Comparison of ENCODE assay signal across 8 cellular contexts in genomic region chr17:57671546-57672204, GRCh38.
DNase-seq lines count a peak whose midpoint lies in the region; ATAC-seq lines count a peak whose summit lies in the region.

No MANE protein-coding gene starts in this region.

- DNase-seq in DMS53 treated with DMSO at 0.1 percent for 48 hours (lab: John Stamatoyannopoulos, UW; ENCODE audit: unreplicated experiment) (peak; percentile 35), NCI-H2227 treated with DMSO at 0.1 percent for 48 hours (lab: John Stamatoyannopoulos, UW) (peak; percentile 71), kidney glomerular epithelial cell (lab: John Stamatoyannopoulos, UW) (peak; percentile 82)
- DNase-seq in central memory CD4-positive, alpha-beta T cell: peak; percentile 53
- peak; percentile 49 for DNase-seq in stimulated activated CD4-positive, alpha-beta T cell treated with anti-CD3 and anti-CD28 coated beads, Interleukin-2, amount 100 ng/mL, for 4 hours (ENCODE audit: low read depth)

- ATAC-seq in HG02678 (IDR thresholded peaks at IDR 0.05; ENCODE audit: unreplicated experiment) (peak; percentile 63), GM19328 (IDR thresholded peaks at IDR 0.05; ENCODE audit: unreplicated experiment) (no peak)
- ATAC-seq in activated CD4-positive, CD25-positive, alpha-beta regulatory T cell treated with anti-CD3 and anti-CD28 coated beads, Interleukin-2, amount 50 U/mL, for 24 hours: peak; percentile 75 to 84
